In genomic region chr1:192980856-192981255, GRCh38 we compare ENCODE assay signal across 25 cellular contexts.
"Had no signal": no experiment of that assay in that cellular context is flagged by ENCODE, and none has a peak within 500 bp of the region (broad histone marks: within the 10 kb centered on the region; RNA-seq: fewer than 3 reads in every experiment).

No MANE protein-coding gene starts in this region.

- H3K79me2 ChIP-seq: hepatocyte had no signal

- H3K4me1 ChIP-seq: prostate gland, right atrium auricular region, upper lobe of left lung had no signal

- H3K4me3 Mint-ChIP-seq: activated CD4-positive, alpha-beta memory T cell treated with anti-CD3 and anti-CD28 coated beads, Interleukin-2, amount 10 ng/mL, durations not matched to agents 7 days and 5 days; activated naive CD4-positive, alpha-beta T cell treated with anti-CD3 and anti-CD28 coated beads for 36 hours; activated naive CD8-positive, alpha-beta T cell treated with anti-CD3 and anti-CD28 coated beads, Interleukin-2, amount 10 ng/mL, durations not matched to agents 7 days and 5 days; activated T-cell treated with anti-CD3 and anti-CD28 coated beads, Interleukin-2, amount 50 U/mL, for 72 hours; immature natural killer cell; natural killer cell treated with Interleukin-12 subunit alpha and Interleukin-12 subunit beta and Interleukin-15 and Interleukin-18, amount 100 ng/mL, for 72 hours; T-helper 17 cell had no signal

- H3K36me3 ChIP-seq: ovary, prostate gland, right atrium auricular region, upper lobe of left lung had no signal

- H3K4me3 ChIP-seq: cardiac muscle cell, hepatocyte, ovary, prostate gland, right atrium auricular region, upper lobe of left lung had no signal

- ATAC-seq: activated T-cell treated with anti-CD3 and anti-CD28 coated beads, Interleukin-2, amount 50 U/mL, for 72 hours; left ventricle myocardium superior; natural killer cell treated with Interleukin-12 subunit alpha and Interleukin-12 subunit beta and Interleukin-15 and Interleukin-18, amount 100 ng/mL, for 72 hours; stimulated activated naive CD8-positive, alpha-beta T cell treated with anti-CD3 and anti-CD28 coated beads, Interleukin-15, Interleukin-2, amounts not matched to agents 100 U/mL and 50 U/mL, for 24 hours; T-helper 17 cell had no signal

- H3K27me3 ChIP-seq: cardiac muscle cell, hepatocyte, ovary, right atrium auricular region, upper lobe of left lung had no signal

- H2AFZ ChIP-seq: hepatocyte had no signal

- H3K27ac ChIP-seq: cardiac muscle cell, hepatocyte, ovary, prostate gland, right atrium auricular region, upper lobe of left lung had no signal

- H3K27ac Mint-ChIP-seq: activated CD4-positive, alpha-beta memory T cell treated with anti-CD3 and anti-CD28 coated beads, Interleukin-2, amount 10 ng/mL, durations not matched to agents 7 days and 5 days; activated naive CD4-positive, alpha-beta T cell treated with anti-CD3 and anti-CD28 coated beads for 36 hours; activated naive CD8-positive, alpha-beta T cell treated with anti-CD3 and anti-CD28 coated beads, Interleukin-2, amount 10 ng/mL, durations not matched to agents 7 days and 5 days; activated T-cell treated with anti-CD3 and anti-CD28 coated beads, Interleukin-2, amount 50 U/mL, for 72 hours; immature natural killer cell; natural killer cell treated with Interleukin-12 subunit alpha and Interleukin-12 subunit beta and Interleukin-15 and Interleukin-18, amount 100 ng/mL, for 72 hours; T-helper 17 cell had no signal

- H3K4me2 ChIP-seq: hepatocyte had no signal

- H3K4me1 Mint-ChIP-seq: immature natural killer cell had no signal

- H3K9me3 Mint-ChIP-seq: activated CD4-positive, alpha-beta memory T cell treated with anti-CD3 and anti-CD28 coated beads, Interleukin-2, amount 10 ng/mL, durations not matched to agents 7 days and 5 days; activated naive CD4-positive, alpha-beta T cell treated with anti-CD3 and anti-CD28 coated beads for 36 hours; activated naive CD8-positive, alpha-beta T cell treated with anti-CD3 and anti-CD28 coated beads, Interleukin-2, amount 10 ng/mL, durations not matched to agents 7 days and 5 days; activated T-cell treated with anti-CD3 and anti-CD28 coated beads, Interleukin-2, amount 50 U/mL, for 72 hours; immature natural killer cell; natural killer cell treated with Interleukin-12 subunit alpha and Interleukin-12 subunit beta and Interleukin-15 and Interleukin-18, amount 100 ng/mL, for 72 hours had no signal

- H3K27me3 Mint-ChIP-seq: activated CD4-positive, alpha-beta memory T cell treated with anti-CD3 and anti-CD28 coated beads, Interleukin-2, amount 10 ng/mL, durations not matched to agents 7 days and 5 days; activated naive CD8-positive, alpha-beta T cell treated with anti-CD3 and anti-CD28 coated beads, Interleukin-2, amount 10 ng/mL, durations not matched to agents 7 days and 5 days; natural killer cell treated with Interleukin-12 subunit alpha and Interleukin-12 subunit beta and Interleukin-15 and Interleukin-18, amount 100 ng/mL, for 72 hours; T-helper 17 cell had no signal

- H3K9me3 ChIP-seq: ovary, prostate gland, right atrium auricular region, upper lobe of left lung had no signal

- DNase-seq: activated CD4-positive, alpha-beta memory T cell treated with anti-CD3 and anti-CD28 coated beads, Interleukin-2, amount 10 ng/mL, durations not matched to agents 7 days and 5 days; activated CD4-positive, alpha-beta T cell treated with anti-CD3 and anti-CD28 coated beads for 48 hours; activated effector memory CD4-positive, alpha-beta T cell treated with Interleukin-2 at 50 U/mL for 16 hours; activated naive CD4-positive, alpha-beta T cell treated with anti-CD3 and anti-CD28 coated beads for 36 hours; activated naive CD8-positive, alpha-beta T cell treated with anti-CD3 and anti-CD28 coated beads, Interleukin-2, amount 10 ng/mL, durations not matched to agents 7 days and 5 days; activated T-cell treated with anti-CD3 and anti-CD28 coated beads, Interleukin-2, amount 50 U/mL, for 72 hours; amniotic stem cell; cortex of kidney; foreskin melanocyte; glutamatergic neuron; immature natural killer cell; left ventricle myocardium superior; mammary epithelial cell; midbrain; ovary; stimulated activated CD4-positive, alpha-beta T cell treated with anti-CD3 and anti-CD28 coated beads, Interleukin-12 subunit alpha, Interleukin-12 subunit beta, amount 100 ng/mL, for 4 hours; stimulated activated CD4-positive, alpha-beta T cell treated with anti-CD3 and anti-CD28 coated beads, Interleukin-4, amount 100 ng/mL, for 4 hours; stimulated activated naive CD8-positive, alpha-beta T cell treated with anti-CD3 and anti-CD28 coated beads, Interleukin-15, Interleukin-2, amounts not matched to agents 100 U/mL and 50 U/mL, for 24 hours; T-helper 17 cell; upper lobe of left lung had no signal
